20 cellular contexts compared by ENCODE assay signal in the genomic region with DNA sequence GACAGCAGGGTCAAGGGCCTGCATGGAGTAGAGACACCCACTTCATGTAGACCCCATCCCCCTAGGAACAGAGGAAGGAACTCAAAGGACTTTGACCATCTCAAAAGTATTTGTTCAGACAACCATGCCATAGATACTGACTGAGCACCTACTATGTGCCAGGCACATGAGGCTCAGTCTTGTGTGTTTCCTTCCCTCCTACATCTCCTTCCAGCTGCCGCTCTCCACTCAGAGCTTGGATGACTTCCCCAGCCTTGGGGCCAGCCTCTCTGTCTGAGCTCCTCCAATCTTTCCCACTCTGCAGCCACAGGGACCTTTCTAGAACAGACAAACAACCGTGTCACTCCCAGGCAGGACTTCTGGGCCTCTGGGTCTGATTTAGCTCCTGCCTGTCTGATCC. TPM values are rescaled to one million over a fixed set of nuclear protein-coding genes. Genes with fewer than 3 reads are reported as not detected.
"Had no signal": no experiment of that assay in that cellular context is flagged by ENCODE, and none has a peak within 500 bp of the region (broad histone marks: within the 10 kb centered on the region; RNA-seq: fewer than 3 reads in every experiment).

No MANE protein-coding gene starts in this region.

- DNase-seq: effector memory CD4-positive, alpha-beta T cell; gastrocnemius medialis; heart right ventricle; hypothalamus; left lung; lower lobe of right lung; mesenchymal stem cell; midbrain; posterior cingulate gyrus; small intestine; stimulated activated CD4-positive, alpha-beta T cell treated with anti-CD3 and anti-CD28 coated beads, Interleukin-12 subunit alpha, Interleukin-12 subunit beta, amount 100 ng/mL, for 4 hours; stimulated activated naive CD4-positive, alpha-beta T cell; stomach; substantia nigra; transverse colon had no signal

- H3K9me3 Mint-ChIP-seq: natural killer cell treated with Interleukin-12 subunit alpha and Interleukin-12 subunit beta and Interleukin-15 and Interleukin-18, amount 100 ng/mL, for 72 hours had no signal

- H3K27me3 ChIP-seq: right atrium auricular region had no signal

- H3K27ac ChIP-seq: epithelial cell of prostate, esophagus muscularis mucosa, gastrocnemius medialis, heart right ventricle, left lung, lower lobe of right lung, right atrium auricular region, stomach, thoracic aorta, transverse colon had no signal

- ATAC-seq: gastrocnemius medialis; heart right ventricle; left lung; lower lobe of right lung; natural killer cell treated with Interleukin-12 subunit alpha and Interleukin-12 subunit beta and Interleukin-15 and Interleukin-18, amount 100 ng/mL, for 72 hours had no signal

- H3K9me3 ChIP-seq: esophagus muscularis mucosa, gastrocnemius medialis, heart right ventricle, left lung, lower lobe of right lung, right atrium auricular region, stomach, thoracic aorta, transverse colon had no signal

- H3K4me1 ChIP-seq: gastrocnemius medialis had no signal

- H3K27ac Mint-ChIP-seq: natural killer cell treated with Interleukin-12 subunit alpha and Interleukin-12 subunit beta and Interleukin-15 and Interleukin-18, amount 100 ng/mL, for 72 hours had no signal

- H3K4me3 ChIP-seq: esophagus muscularis mucosa, gastrocnemius medialis, heart right ventricle, left lung, lower lobe of right lung, right atrium auricular region, stomach, thoracic aorta, transverse colon had no signal

- H3K36me3 ChIP-seq: esophagus muscularis mucosa, gastrocnemius medialis, heart right ventricle, left lung, lower lobe of right lung, right atrium auricular region, stomach, thoracic aorta, transverse colon had no signal

- H3K4me3 Mint-ChIP-seq: natural killer cell treated with Interleukin-12 subunit alpha and Interleukin-12 subunit beta and Interleukin-15 and Interleukin-18, amount 100 ng/mL, for 72 hours had no signal

RNA-seq across cellular contexts. Expression of a gene that starts 2.5 kb away (rescaled TPM):
- total RNA-seq: gastrocnemius medialis; natural killer cell treated with Interleukin-12 subunit alpha and Interleukin-12 subunit beta and Interleukin-15 and Interleukin-18, amount 100 ng/mL, for 72 hours had no signal
